1 cellular context compared by ENCODE assay signal in the genomic region with DNA sequence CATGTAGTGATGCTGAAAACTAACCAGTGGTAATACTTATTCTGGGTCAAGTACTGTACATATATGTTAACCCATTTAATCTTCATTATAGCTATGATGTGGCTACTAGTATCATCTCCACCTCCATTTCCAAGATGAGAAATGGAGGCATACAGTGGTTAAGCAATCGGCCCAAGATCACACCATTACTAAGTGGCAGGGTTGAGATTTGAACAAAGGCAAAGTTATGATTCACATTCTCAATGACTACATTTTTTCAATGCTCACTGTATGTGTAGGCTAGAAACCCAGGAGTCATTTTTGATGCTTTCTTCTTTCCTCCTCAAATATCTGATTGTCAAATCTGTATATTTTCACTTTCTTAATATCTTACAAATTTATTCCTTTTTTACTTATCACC.
TF ChIP-seq lines count a peak whose summit lies in the region.

No MANE protein-coding gene starts in this region.

TF ChIP-seq in GM12878, 131 proteins besides CTCF, POLR2A, EP300 and RAD21:
- no peak for TF ChIP-seq CBX5 (IDR thresholded peaks at IDR 0.05; ENCODE audit: low read depth)
- TF ChIP-seq, protein P1, sequence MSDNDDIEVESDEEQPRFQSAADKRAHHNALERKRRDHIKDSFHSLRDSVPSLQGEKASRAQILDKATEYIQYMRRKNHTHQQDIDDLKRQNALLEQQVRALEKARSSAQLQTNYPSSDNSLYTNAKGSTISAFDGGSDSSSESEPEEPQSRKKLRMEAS (IDR thresholded peaks at IDR 0.05; ENCODE audit: low read depth, low read length): no peak
- no peak for TF ChIP-seq PAX8 (IDR thresholded peaks at IDR 0.05)
- no peak for TF ChIP-seq CBFB (IDR thresholded peaks at IDR 0.05; ENCODE audit: low read depth)
- TF ChIP-seq, protein P2, sequence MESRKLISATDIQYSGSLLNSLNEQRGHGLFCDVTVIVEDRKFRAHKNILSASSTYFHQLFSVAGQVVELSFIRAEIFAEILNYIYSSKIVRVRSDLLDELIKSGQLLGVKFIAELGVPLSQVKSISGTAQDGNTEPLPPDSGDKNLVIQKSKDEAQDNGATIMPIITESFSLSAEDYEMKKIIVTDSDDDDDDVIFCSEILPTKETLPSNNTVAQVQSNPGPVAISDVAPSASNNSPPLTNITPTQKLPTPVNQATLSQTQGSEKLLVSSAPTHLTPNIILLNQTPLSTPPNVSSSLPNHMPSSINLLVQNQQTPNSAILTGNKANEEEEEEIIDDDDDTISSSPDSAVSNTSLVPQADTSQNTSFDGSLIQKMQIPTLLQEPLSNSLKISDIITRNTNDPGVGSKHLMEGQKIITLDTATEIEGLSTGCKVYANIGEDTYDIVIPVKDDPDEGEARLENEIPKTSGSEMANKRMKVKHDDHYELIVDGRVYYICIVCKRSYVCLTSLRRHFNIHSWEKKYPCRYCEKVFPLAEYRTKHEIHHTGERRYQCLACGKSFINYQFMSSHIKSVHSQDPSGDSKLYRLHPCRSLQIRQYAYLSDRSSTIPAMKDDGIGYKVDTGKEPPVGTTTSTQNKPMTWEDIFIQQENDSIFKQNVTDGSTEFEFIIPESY (IDR thresholded peaks at IDR 0.05): no peak
- TF ChIP-seq NFYA (IDR thresholded peaks at IDR 0.05; ENCODE audit: borderline replicate concordance, low read depth, low read length): no peak
- TF ChIP-seq RAD51 (IDR thresholded peaks at IDR 0.05): no peak
- TF ChIP-seq BMI1 (IDR thresholded peaks at IDR 0.05; ENCODE audit: borderline replicate concordance): no peak
- TF ChIP-seq ZNF274 (IDR thresholded peaks at IDR 0.05; ENCODE audit: insufficient read depth, insufficient read length): no peak
- TF ChIP-seq, protein P3, sequence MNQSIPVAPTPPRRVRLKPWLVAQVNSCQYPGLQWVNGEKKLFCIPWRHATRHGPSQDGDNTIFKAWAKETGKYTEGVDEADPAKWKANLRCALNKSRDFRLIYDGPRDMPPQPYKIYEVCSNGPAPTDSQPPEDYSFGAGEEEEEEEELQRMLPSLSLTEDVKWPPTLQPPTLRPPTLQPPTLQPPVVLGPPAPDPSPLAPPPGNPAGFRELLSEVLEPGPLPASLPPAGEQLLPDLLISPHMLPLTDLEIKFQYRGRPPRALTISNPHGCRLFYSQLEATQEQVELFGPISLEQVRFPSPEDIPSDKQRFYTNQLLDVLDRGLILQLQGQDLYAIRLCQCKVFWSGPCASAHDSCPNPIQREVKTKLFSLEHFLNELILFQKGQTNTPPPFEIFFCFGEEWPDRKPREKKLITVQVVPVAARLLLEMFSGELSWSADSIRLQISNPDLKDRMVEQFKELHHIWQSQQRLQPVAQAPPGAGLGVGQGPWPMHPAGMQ (IDR thresholded peaks at IDR 0.05; ENCODE audit: borderline replicate concordance): no peak
- no peak for TF ChIP-seq KDM1A (IDR thresholded peaks at IDR 0.05; ENCODE audit: borderline replicate concordance)
- no peak for TF ChIP-seq GABPA (IDR thresholded peaks at IDR 0.05; ENCODE audit: low read depth)
- TF ChIP-seq, protein P4, sequence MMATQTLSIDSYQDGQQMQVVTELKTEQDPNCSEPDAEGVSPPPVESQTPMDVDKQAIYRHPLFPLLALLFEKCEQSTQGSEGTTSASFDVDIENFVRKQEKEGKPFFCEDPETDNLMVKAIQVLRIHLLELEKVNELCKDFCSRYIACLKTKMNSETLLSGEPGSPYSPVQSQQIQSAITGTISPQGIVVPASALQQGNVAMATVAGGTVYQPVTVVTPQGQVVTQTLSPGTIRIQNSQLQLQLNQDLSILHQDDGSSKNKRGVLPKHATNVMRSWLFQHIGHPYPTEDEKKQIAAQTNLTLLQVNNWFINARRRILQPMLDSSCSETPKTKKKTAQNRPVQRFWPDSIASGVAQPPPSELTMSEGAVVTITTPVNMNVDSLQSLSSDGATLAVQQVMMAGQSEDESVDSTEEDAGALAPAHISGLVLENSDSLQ (IDR thresholded peaks at IDR 0.05): no peak
- TF ChIP-seq, protein P5, sequence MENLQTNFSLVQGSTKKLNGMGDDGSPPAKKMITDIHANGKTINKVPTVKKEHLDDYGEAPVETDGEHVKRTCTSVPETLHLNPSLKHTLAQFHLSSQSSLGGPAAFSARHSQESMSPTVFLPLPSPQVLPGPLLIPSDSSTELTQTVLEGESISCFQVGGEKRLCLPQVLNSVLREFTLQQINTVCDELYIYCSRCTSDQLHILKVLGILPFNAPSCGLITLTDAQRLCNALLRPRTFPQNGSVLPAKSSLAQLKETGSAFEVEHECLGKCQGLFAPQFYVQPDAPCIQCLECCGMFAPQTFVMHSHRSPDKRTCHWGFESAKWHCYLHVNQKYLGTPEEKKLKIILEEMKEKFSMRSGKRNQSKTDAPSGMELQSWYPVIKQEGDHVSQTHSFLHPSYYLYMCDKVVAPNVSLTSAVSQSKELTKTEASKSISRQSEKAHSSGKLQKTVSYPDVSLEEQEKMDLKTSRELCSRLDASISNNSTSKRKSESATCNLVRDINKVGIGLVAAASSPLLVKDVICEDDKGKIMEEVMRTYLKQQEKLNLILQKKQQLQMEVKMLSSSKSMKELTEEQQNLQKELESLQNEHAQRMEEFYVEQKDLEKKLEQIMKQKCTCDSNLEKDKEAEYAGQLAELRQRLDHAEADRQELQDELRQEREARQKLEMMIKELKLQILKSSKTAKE (IDR thresholded peaks at IDR 0.05; ENCODE audit: low read depth, poor library complexity, severe bottlenecking): no peak
